ENCODE assay signal across 19 cellular contexts in the genomic region with DNA sequence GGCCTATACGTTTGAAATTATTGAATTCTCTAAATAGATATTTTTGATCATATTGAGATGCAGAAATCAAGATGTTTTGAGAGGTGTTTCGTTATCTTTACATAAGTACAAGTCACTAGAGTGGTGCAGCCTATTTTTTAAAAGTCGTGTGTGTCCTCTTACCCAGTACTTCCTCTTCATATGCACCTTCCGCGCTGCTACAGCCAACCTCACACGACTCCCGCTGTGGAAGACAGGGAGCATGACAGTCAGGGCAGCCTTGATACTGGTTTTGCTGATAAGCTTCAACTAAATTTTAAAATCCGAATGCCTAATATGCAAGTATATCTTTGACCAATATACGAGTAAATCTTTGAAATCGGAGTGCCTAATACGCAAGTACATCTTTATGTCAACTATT. TPM values are rescaled to one million over a fixed set of nuclear protein-coding genes. Genes with fewer than 3 reads are reported as not detected.
"Had no signal": no experiment of that assay in that cellular context is flagged by ENCODE, and none has a peak within 500 bp of the region (broad histone marks: within the 10 kb centered on the region; RNA-seq: fewer than 3 reads in every experiment).

No MANE protein-coding gene starts in this region.

- ATAC-seq: heart left ventricle; left colon; left ventricle myocardium superior; natural killer cell treated with Interleukin-12 subunit alpha and Interleukin-12 subunit beta and Interleukin-15 and Interleukin-18, amount 100 ng/mL, for 72 hours; stimulated activated naive B cell treated with anti-CD40 and anti-IgM and Interleukin-4, amounts not matched to agents 10 μg/mL and 1 μg/mL and 100 μg/mL, for 72 hours; stimulated activated naive CD8-positive, alpha-beta T cell treated with anti-CD3 and anti-CD28 coated beads, Interleukin-15, amount 100 ng/mL, for 72 hours had no signal

- H3K4me3 Mint-ChIP-seq: natural killer cell treated with Interleukin-12 subunit alpha and Interleukin-12 subunit beta and Interleukin-15 and Interleukin-18, amount 100 ng/mL, for 72 hours; neural progenitor cell; stimulated activated naive B cell treated with anti-CD40 and anti-IgM and Interleukin-4, amounts not matched to agents 10 μg/mL and 1 μg/mL and 100 μg/mL, for 72 hours; stimulated activated naive CD8-positive, alpha-beta T cell treated with anti-CD3 and anti-CD28 coated beads, Interleukin-15, amount 100 ng/mL, for 72 hours had no signal

- H3K9me3 Mint-ChIP-seq: natural killer cell treated with Interleukin-12 subunit alpha and Interleukin-12 subunit beta and Interleukin-15 and Interleukin-18, amount 100 ng/mL, for 72 hours; neural progenitor cell; stimulated activated naive B cell treated with anti-CD40 and anti-IgM and Interleukin-4, amounts not matched to agents 10 μg/mL and 1 μg/mL and 100 μg/mL, for 72 hours; stimulated activated naive CD8-positive, alpha-beta T cell treated with anti-CD3 and anti-CD28 coated beads, Interleukin-15, amount 100 ng/mL, for 72 hours had no signal

- H3K27ac Mint-ChIP-seq: natural killer cell treated with Interleukin-12 subunit alpha and Interleukin-12 subunit beta and Interleukin-15 and Interleukin-18, amount 100 ng/mL, for 72 hours; neural progenitor cell; stimulated activated naive B cell treated with anti-CD40 and anti-IgM and Interleukin-4, amounts not matched to agents 10 μg/mL and 1 μg/mL and 100 μg/mL, for 72 hours; stimulated activated naive CD8-positive, alpha-beta T cell treated with anti-CD3 and anti-CD28 coated beads, Interleukin-15, amount 100 ng/mL, for 72 hours had no signal

- H3K36me3 Mint-ChIP-seq: natural killer cell treated with Interleukin-12 subunit alpha and Interleukin-12 subunit beta and Interleukin-15 and Interleukin-18, amount 100 ng/mL, for 72 hours; neural progenitor cell; stimulated activated naive B cell treated with anti-CD40 and anti-IgM and Interleukin-4, amounts not matched to agents 10 μg/mL and 1 μg/mL and 100 μg/mL, for 72 hours had no signal

- H3K4me1 Mint-ChIP-seq: neural progenitor cell; stimulated activated naive B cell treated with anti-CD40 and anti-IgM and Interleukin-4, amounts not matched to agents 10 μg/mL and 1 μg/mL and 100 μg/mL, for 72 hours; stimulated activated naive CD8-positive, alpha-beta T cell treated with anti-CD3 and anti-CD28 coated beads, Interleukin-15, amount 100 ng/mL, for 72 hours had no signal

- DNase-seq: dermis blood vessel endothelial cell; foreskin melanocyte; heart left ventricle; hippocampal formation; left colon; left ventricle myocardium superior; mesenchymal stem cell; midbrain; nucleus accumbens; ovary; sigmoid colon; stimulated activated CD4-positive, alpha-beta T cell treated with anti-CD3 and anti-CD28 coated beads, Interleukin-2, amount 100 ng/mL, for 24 hours; stimulated activated CD4-positive, alpha-beta T cell treated with anti-CD3 and anti-CD28 coated beads, Interleukin-4, amount 100 ng/mL, for 4 hours; stimulated activated naive B cell treated with anti-CD40 and anti-IgM and Interleukin-4, amounts not matched to agents 10 μg/mL and 1 μg/mL and 100 μg/mL, for 72 hours; stimulated activated naive CD8-positive, alpha-beta T cell treated with anti-CD3 and anti-CD28 coated beads, Interleukin-15, amount 100 ng/mL, for 72 hours had no signal

RNA-seq across cellular contexts. Expression of gene ROS1, which starts 16.3 kb away (rescaled TPM):
- total RNA-seq: natural killer cell treated with Interleukin-12 subunit alpha and Interleukin-12 subunit beta and Interleukin-15 and Interleukin-18, amount 100 ng/mL, for 72 hours; right atrium auricular region; sigmoid colon; urinary bladder had no signal
